12 cellular contexts compared by ENCODE assay signal in genomic region chr6:45432944-45433343, GRCh38. TPM values are rescaled to one million over a fixed set of nuclear protein-coding genes. Genes with fewer than 3 reads are reported as not detected.
DNase-seq lines count a peak whose midpoint lies in the region; ATAC-seq, FAIRE-seq and TF ChIP-seq lines count a peak whose summit lies in the region.
"Had no signal": no experiment of that assay in that cellular context is flagged by ENCODE, and none has a peak within 500 bp of the region (broad histone marks: within the 10 kb centered on the region; RNA-seq: fewer than 3 reads in every experiment).

No MANE protein-coding gene starts in this region.

- H3K9me3 Mint-ChIP-seq in activated T-cell treated with anti-CD3 and anti-CD28 coated beads, Interleukin-2, amount 50 U/mL, for 4 hours, result no peaks in the 10 kb centered on the region
- H3K9me3 Mint-ChIP-seq: H9 had no signal

- TF ChIP-seq CTCF in smooth muscle cell (IDR thresholded peaks at IDR 0.05; ENCODE audit: borderline replicate concordance, insufficient read depth, poor library complexity, severe bottlenecking), result no peak
- no peak for TF ChIP-seq CTCF in ascending aorta (IDR thresholded peaks at IDR 0.05)

- FAIRE-seq in endometrium (lab: Jason Lieb, UNC), result peak; percentile 60

- H3K36me3 ChIP-seq in smooth muscle cell (ENCODE audit: low read depth), result no peaks in the 10 kb centered on the region
- H3K36me3 ChIP-seq in ascending aorta, result no peaks in the 10 kb centered on the region
- H3K36me3 ChIP-seq: colonic mucosa had no signal

- H3K4me3 ChIP-seq in smooth muscle cell (no peak overlapping the region), ascending aorta (no peak overlapping the region)
- H3K4me3 ChIP-seq: colonic mucosa had no signal

- peak overlapping the region; percentile 8 for H3K4me3 Mint-ChIP-seq in activated T-cell treated with anti-CD3 and anti-CD28 coated beads, Interleukin-2, amount 50 U/mL, for 4 hours
- H3K4me3 Mint-ChIP-seq: H9 had no signal

- no peaks in the 10 kb centered on the region for H4K20me1 ChIP-seq in smooth muscle cell (ENCODE audit: low read depth)

- H3K27me3 ChIP-seq in smooth muscle cell (ENCODE audit: low read depth) (no peaks in the 10 kb centered on the region), ascending aorta (no peaks in the 10 kb centered on the region)
- H3K27me3 ChIP-seq: colonic mucosa had no signal

- H3K9ac ChIP-seq in smooth muscle cell (ENCODE audit: low read depth), result no peak overlapping the region

- DNase-seq in activated T-cell treated with anti-CD3 and anti-CD28 coated beads, Interleukin-2, amount 50 U/mL, for 4 hours, result no peak
- no peak for DNase-seq in activated T-cell treated with anti-CD3 and anti-CD28 coated beads, Interleukin-2, amount 50 U/mL, for 1 hour
- DNase-seq in smooth muscle cell (lab: John Stamatoyannopoulos, UW; ENCODE audit: unreplicated experiment) (no peak), ascending aorta (ENCODE audit: low spot score in 2 of 2) (no peak)
- DNase-seq: colonic mucosa, H9, NCI-H1417, right cardiac atrium had no signal

- ATAC-seq in activated T-cell treated with anti-CD3 and anti-CD28 coated beads, Interleukin-2, amount 50 U/mL, for 4 hours, result peak in 1 of 2 donors; percentile 29
- peak; percentile 37 for ATAC-seq in SK-N-SH treated with all-trans-retinoic acid at 6 μM for 48 hours
- ATAC-seq in GM21529 (IDR thresholded peaks at IDR 0.05; ENCODE audit: unreplicated experiment), result no peak
- ATAC-seq in HG02588 (IDR thresholded peaks at IDR 0.05; ENCODE audit: unreplicated experiment), result no peak
- ATAC-seq: right cardiac atrium had no signal

- peak overlapping the region; percentile 54 for H3K4me2 ChIP-seq in smooth muscle cell

- H3K4me1 ChIP-seq in smooth muscle cell (ENCODE audit: low read depth) (peaks cover 22% of the 10 kb centered on the region), ascending aorta (no peaks in the 10 kb centered on the region)

- H3K36me3 Mint-ChIP-seq in activated T-cell treated with anti-CD3 and anti-CD28 coated beads, Interleukin-2, amount 50 U/mL, for 4 hours (ENCODE audit: insufficient read depth), result peaks cover 22% of the 10 kb centered on the region

- peaks cover 78% of the 10 kb centered on the region for H3K4me1 Mint-ChIP-seq in activated T-cell treated with anti-CD3 and anti-CD28 coated beads, Interleukin-2, amount 50 U/mL, for 4 hours (ENCODE audit: low read depth)

- H3K27me3 Mint-ChIP-seq in activated T-cell treated with anti-CD3 and anti-CD28 coated beads, Interleukin-2, amount 50 U/mL, for 4 hours (ENCODE audit: low read depth), result no peaks in the 10 kb centered on the region

- intact Hi-C loops in ascending aorta (cut with DNase I), result no loop called here

- H3K27ac ChIP-seq in smooth muscle cell (ENCODE audit: low read depth), result peak overlapping the region; percentile 32
- no peak overlapping the region for H3K27ac ChIP-seq in ascending aorta
- H3K27ac ChIP-seq: colonic mucosa had no signal

- no peak overlapping the region for H2AFZ ChIP-seq in smooth muscle cell (ENCODE audit: low read depth)

- H3K9me3 ChIP-seq in smooth muscle cell (replicated peaks; ENCODE audit: low read depth), result no peaks in the 10 kb centered on the region
- H3K9me3 ChIP-seq in ascending aorta, result no peaks in the 10 kb centered on the region
- H3K9me3 ChIP-seq: colonic mucosa had no signal

- peaks cover 21% of the 10 kb centered on the region for H3F3A ChIP-seq in smooth muscle cell (ENCODE audit: low read depth)

- 17% methylated on average over 2 of the region's 2 CpGs for WGBS in smooth muscle cell (ENCODE audit: low lambda C conversion rate)

- H3K79me2 ChIP-seq in smooth muscle cell (ENCODE audit: low read depth), result peaks cover 43% of the 10 kb centered on the region

TF ChIP-seq in SK-N-SH treated with all-trans-retinoic acid at 6 μM for 48 hours, 23 proteins besides CTCF, POLR2A, EP300 and RAD21:
- no peak for TF ChIP-seq TCF4 (CRISPR knock-in tag; IDR thresholded peaks at IDR 0.05; ENCODE audit: borderline replicate concordance)
- no peak for TF ChIP-seq GLIS3 (CRISPR knock-in tag; IDR thresholded peaks at IDR 0.05)
- TF ChIP-seq CSRNP3 (CRISPR knock-in tag; IDR thresholded peaks at IDR 0.05), result no peak
- TF ChIP-seq ZNF565 (CRISPR knock-in tag; conservative IDR thresholded peaks at IDR 0.05; ENCODE audit: low read depth), result no peak
- no peak for TF ChIP-seq PPARA (CRISPR knock-in tag; IDR thresholded peaks at IDR 0.05; ENCODE audit: borderline replicate concordance)
- TF ChIP-seq ARNTL (CRISPR knock-in tag; IDR thresholded peaks at IDR 0.05; ENCODE audit: borderline replicate concordance, low read depth), result no peak
- no peak for TF ChIP-seq SNAI2 (CRISPR knock-in tag; IDR thresholded peaks at IDR 0.05)
- TF ChIP-seq ESRRG (CRISPR knock-in tag; IDR thresholded peaks at IDR 0.05), result no peak
- no peak for TF ChIP-seq TOX (CRISPR knock-in tag; IDR thresholded peaks at IDR 0.05; ENCODE audit: borderline replicate concordance)
- no peak for TF ChIP-seq ZC3H10 (CRISPR knock-in tag; IDR thresholded peaks at IDR 0.05)

RNA-seq across cellular contexts. Expression of gene SUPT3H, which starts 55.2 kb away (rescaled TPM):
- total RNA-seq in activated T-cell treated with anti-CD3 and anti-CD28 coated beads, Interleukin-2, amount 50 U/mL, for 4 hours, result 10 to 100 TPM; 14.1 to 15.7 (median 15.7) TPM
- total RNA-seq in smooth muscle cell (16.8 and 22.9 TPM in 2 replicates), ascending aorta (not detected)
- polyA plus RNA-seq in smooth muscle cell, result 15.3 and 19.4 TPM in 2 replicates

Comparison
In these comparisons a context has a peak if more than half of its experiments do, and no peak if none do; other contexts are left out.
1. RNA of gene SUPT3H, which starts 55.2 kb away (total RNA-seq): 16.8 to 22.9 TPM in smooth muscle cell and 14.1 to 15.7 TPM in activated T-cell treated with anti-CD3 and anti-CD28 coated beads, Interleukin-2, amount 50 U/mL, for 4 hours; not detected in ascending aorta (single experiment); every median in the first group is over 10 times any median in the second.